ENCODE assay signal across 25 cellular contexts in the genomic region with DNA sequence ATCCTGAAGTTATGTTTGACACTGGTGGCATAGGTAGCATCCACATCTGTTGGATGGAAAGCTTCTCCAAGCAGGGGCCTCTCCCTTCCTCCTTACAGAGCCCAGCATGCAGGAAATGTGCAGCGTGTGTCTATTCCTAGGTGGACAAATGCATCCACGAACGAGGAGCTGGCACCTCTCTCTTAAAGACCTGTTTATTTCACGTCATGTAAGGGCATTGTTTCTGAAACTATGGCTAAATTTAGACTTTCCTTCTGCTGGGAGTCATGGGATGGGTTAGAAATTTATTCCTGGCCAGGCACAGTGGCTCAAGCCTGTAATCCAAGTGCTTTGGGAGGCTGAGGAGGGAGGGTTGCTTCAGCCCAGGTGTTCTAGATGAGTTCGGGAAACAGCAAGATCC.
DNase-seq lines count a peak whose midpoint lies in the region; ATAC-seq and TF ChIP-seq lines count a peak whose summit lies in the region.
"Had no signal": no experiment of that assay in that cellular context is flagged by ENCODE, and none has a peak within 500 bp of the region (broad histone marks: within the 10 kb centered on the region; RNA-seq: fewer than 3 reads in every experiment).

No MANE protein-coding gene starts in this region.

- H3K4me3 ChIP-seq in esophagus (ENCODE audit: low read depth in 1 of 2, low read length in 2 of 2) (no peak overlapping the region), right cardiac atrium (ENCODE audit: low read length) (no peak overlapping the region), prostate gland (no peak overlapping the region), transverse colon (peak overlapping the region in 1 of 4 donors; percentile 0)
- H3K4me3 ChIP-seq: adrenal gland, body of pancreas, PC-9 had no signal

- no peaks in the 10 kb centered on the region for H3K36me3 Mint-ChIP-seq in activated CD4-positive, alpha-beta T cell treated with anti-CD3 and anti-CD28 coated beads for 36 hours (ENCODE audit: low read depth)
- H3K36me3 Mint-ChIP-seq: activated naive CD4-positive, alpha-beta T cell treated with anti-CD3 and anti-CD28 coated beads, Interleukin-2, amount 10 ng/mL, durations not matched to agents 7 days and 5 days; CD8-positive, alpha-beta T cell; immature natural killer cell had no signal

- H3K27ac ChIP-seq in esophagus (ENCODE audit: low read depth in 2 of 2, low read length in 1 of 2) (peak overlapping the region; percentile 66 to 74), right cardiac atrium (ENCODE audit: low read length) (peak overlapping the region; percentile 73), prostate gland (peak overlapping the region; percentile 78 to 86), transverse colon (peak overlapping the region; percentile 81 to 89 (median 84))
- H3K27ac ChIP-seq: adrenal gland, PC-9 had no signal

- H3K36me3 ChIP-seq in esophagus (ENCODE audit: control insufficient read depth in 2 of 2, insufficient read depth in 2 of 2, low read length in 1 of 2) (no peaks in the 10 kb centered on the region), prostate gland (no peaks in the 10 kb centered on the region), transverse colon (no peaks in the 10 kb centered on the region)
- H3K36me3 ChIP-seq: adrenal gland, BE2C had no signal

- CTCF ChIA-PET in activated CD4-positive, alpha-beta T cell treated with anti-CD3 and anti-CD28 coated beads for 36 hours (lab: Charles Lee): no interaction called here

- in situ Hi-C loops in transverse colon (cut with MboI; ENCODE audit: low pct_ligation_motif_present in 1 of 4, low pct_unique_long_range_greater_than_20kb in 1 of 4, low sequenced_read_pairs in 3 of 4): no loop called here

- H3K27me3 ChIP-seq in esophagus (ENCODE audit: control insufficient read depth in 1 of 2, insufficient read depth in 2 of 2, low read length in 2 of 2): no peaks in the 10 kb centered on the region
- H3K27me3 ChIP-seq in right cardiac atrium (ENCODE audit: control insufficient read depth, insufficient read depth): no peaks in the 10 kb centered on the region
- H3K27me3 ChIP-seq in prostate gland (replicated peaks; ENCODE audit: insufficient read depth): no peaks in the 10 kb centered on the region
- no peaks in the 10 kb centered on the region for H3K27me3 ChIP-seq in transverse colon
- H3K27me3 ChIP-seq: adrenal gland, BE2C, body of pancreas had no signal

- POLR2A ChIA-PET in activated CD4-positive, alpha-beta T cell treated with anti-CD3 and anti-CD28 coated beads for 36 hours (lab: Charles Lee): no interaction called here

- TF ChIP-seq POLR2A in prostate gland (IDR thresholded peaks at IDR 0.05) (no peak), transverse colon (IDR thresholded peaks at IDR 0.05) (peak; percentile 38)

- peaks cover 2 to 21% of the 10 kb centered on the region in 2 donors for H3K4me1 ChIP-seq in esophagus (ENCODE audit: control insufficient read depth in 2 of 2, insufficient read depth in 2 of 2, low read length in 1 of 2)
- peaks cover 4% of the 10 kb centered on the region for H3K4me1 ChIP-seq in right cardiac atrium (ENCODE audit: control insufficient read depth, insufficient read depth, low read length)
- peaks cover 3% of the 10 kb centered on the region for H3K4me1 ChIP-seq in prostate gland (replicated peaks)
- peaks cover 0 to 22% (median 4%) of the 10 kb centered on the region in 4 donors for H3K4me1 ChIP-seq in transverse colon
- H3K4me1 ChIP-seq: adrenal gland had no signal

- no peak overlapping the region for H3K4me3 Mint-ChIP-seq in activated CD4-positive, alpha-beta T cell treated with anti-CD3 and anti-CD28 coated beads for 36 hours
- H3K4me3 Mint-ChIP-seq: activated naive CD4-positive, alpha-beta T cell treated with anti-CD3 and anti-CD28 coated beads, Interleukin-2, amount 10 ng/mL, durations not matched to agents 7 days and 5 days; activated T-helper 17 cell treated with anti-CD3 and anti-CD28 coated beads, Interleukin-2, amount 50 U/mL, for 72 hours; CD8-positive, alpha-beta T cell; immature natural killer cell had no signal

- H3K4me1 Mint-ChIP-seq in activated CD4-positive, alpha-beta T cell treated with anti-CD3 and anti-CD28 coated beads for 36 hours: no peaks in the 10 kb centered on the region
- H3K4me1 Mint-ChIP-seq: activated naive CD4-positive, alpha-beta T cell treated with anti-CD3 and anti-CD28 coated beads, Interleukin-2, amount 10 ng/mL, durations not matched to agents 7 days and 5 days; activated T-helper 17 cell treated with anti-CD3 and anti-CD28 coated beads, Interleukin-2, amount 50 U/mL, for 72 hours; immature natural killer cell had no signal

- ATAC-seq in right cardiac atrium (peak in 1 of 2 donors; percentile 5), GM19463 (IDR thresholded peaks at IDR 0.05; ENCODE audit: unreplicated experiment) (no peak)
- ATAC-seq in activated CD4-positive, alpha-beta T cell treated with anti-CD3 and anti-CD28 coated beads for 36 hours: no peak
- ATAC-seq: activated T-helper 17 cell treated with anti-CD3 and anti-CD28 coated beads, Interleukin-2, amount 50 U/mL, for 72 hours; body of pancreas; CD8-positive, alpha-beta T cell; left colon had no signal

- TF ChIP-seq CTCF in prostate gland (IDR thresholded peaks at IDR 0.05) (no peak), transverse colon (IDR thresholded peaks at IDR 0.05) (no peak)

- H3K27ac Mint-ChIP-seq in activated CD4-positive, alpha-beta T cell treated with anti-CD3 and anti-CD28 coated beads for 36 hours: no peak overlapping the region
- H3K27ac Mint-ChIP-seq: activated naive CD4-positive, alpha-beta T cell treated with anti-CD3 and anti-CD28 coated beads, Interleukin-2, amount 10 ng/mL, durations not matched to agents 7 days and 5 days; activated T-helper 17 cell treated with anti-CD3 and anti-CD28 coated beads, Interleukin-2, amount 50 U/mL, for 72 hours; CD8-positive, alpha-beta T cell; immature natural killer cell had no signal

- no peaks in the 10 kb centered on the region for H3K9me3 ChIP-seq in esophagus (ENCODE audit: control insufficient read depth in 2 of 2, insufficient read depth in 1 of 2, low read depth in 1 of 2, low read length in 1 of 2)
- H3K9me3 ChIP-seq in right cardiac atrium (ENCODE audit: control insufficient read depth, low read length): no peaks in the 10 kb centered on the region
- H3K9me3 ChIP-seq in prostate gland: no peaks in the 10 kb centered on the region
- H3K9me3 ChIP-seq in transverse colon: no peaks in the 10 kb centered on the region
- H3K9me3 ChIP-seq: adrenal gland, BE2C had no signal

- peak; percentile 85 for TF ChIP-seq EP300 in transverse colon (IDR thresholded peaks at IDR 0.05; ENCODE audit: low read depth)

- no peak for DNase-seq in right cardiac atrium
- no peak for DNase-seq in prostate gland (ENCODE audit: low spot score)
- no peak for DNase-seq in transverse colon
- no peak for DNase-seq in NK-92 (lab: John Stamatoyannopoulos, UW; ENCODE audit: unreplicated experiment)
- DNase-seq in activated CD4-positive, alpha-beta T cell treated with anti-CD3 and anti-CD28 coated beads for 36 hours: no peak
- no peak for DNase-seq in stimulated activated CD4-positive, alpha-beta T cell treated with anti-CD3 and anti-CD28 coated beads, Interleukin-4, amount 100 ng/mL, for 24 hours
- DNase-seq: activated CD4-positive, alpha-beta T cell treated with anti-CD3 and anti-CD28 coated beads for 48 hours; activated naive CD4-positive, alpha-beta T cell treated with anti-CD3 and anti-CD28 coated beads, Interleukin-2, amount 10 ng/mL, durations not matched to agents 7 days and 5 days; adrenal gland; BE2C; body of pancreas; CD8-positive, alpha-beta T cell; dermis blood vessel endothelial cell; hypothalamus; immature natural killer cell; NCI-H1417; NCI-H2081; NCI-H2227 treated with DMSO at 0.1 percent for 48 hours; PC-9; small intestine; stimulated activated naive CD4-positive, alpha-beta T cell treated with Interleukin-2 at 50 U/mL for 16 hours had no signal

- no peaks in the 10 kb centered on the region for H3K9me3 Mint-ChIP-seq in activated CD4-positive, alpha-beta T cell treated with anti-CD3 and anti-CD28 coated beads for 36 hours (ENCODE audit: low read depth)
- H3K9me3 Mint-ChIP-seq: activated naive CD4-positive, alpha-beta T cell treated with anti-CD3 and anti-CD28 coated beads, Interleukin-2, amount 10 ng/mL, durations not matched to agents 7 days and 5 days; CD8-positive, alpha-beta T cell; immature natural killer cell had no signal

- H3K27me3 Mint-ChIP-seq in activated CD4-positive, alpha-beta T cell treated with anti-CD3 and anti-CD28 coated beads for 36 hours: peaks cover 6% of the 10 kb centered on the region

- intact Hi-C loops in right cardiac atrium (cut with DNase I): loop anchor here in 2 of 4 donors (10.0 kb wide), 2 partner anchors 108 to 248 kb away; no protein-coding TSS in a partner anchor
- intact Hi-C loops in prostate gland (cut with DNase I): loop anchor here (5.0 kb wide), 2 partner anchors 106 to 201 kb away; no protein-coding TSS in a partner anchor
- intact Hi-C loops in transverse colon (cut with DNase I; ENCODE audit: low total_unique reads): loop anchor here (5.0 kb wide), 1 partner anchor 41 kb away; no protein-coding TSS in a partner anchor
- intact Hi-C loops in activated CD4-positive, alpha-beta T cell treated with anti-CD3 and anti-CD28 coated beads for 36 hours (cut with DNase I, micrococcal nuclease): no loop called here

- 72 to 76% methylated on average over 5 of the region's 5 CpGs for WGBS in esophagus, 2 donors
- WGBS in right cardiac atrium: 57% methylated on average over 5 of the region's 5 CpGs
- WGBS in prostate gland: 75% methylated on average over 5 of the region's 5 CpGs
- WGBS in transverse colon (ENCODE audit: low coverage in 1 of 2), 2 donors: 76% methylated on average over 5 of the region's 5 CpGs; no CpG with 5 or more reads in 1 of the 2 donors

Comparison
In these comparisons a context has a peak if more than half of its experiments do, and no peak if none do; other contexts are left out.
1. intact Hi-C loops: an anchor here in prostate gland (5.0 kb wide) and transverse colon (5.0 kb wide); none called in activated CD4-positive, alpha-beta T cell treated with anti-CD3 and anti-CD28 coated beads for 36 hours.